Comparison of ENCODE assay signal across 8 cellular contexts in genomic region chr2:53422979-53423378, GRCh38.
A peak's percentile ranks its signal among the peaks of the same experiment; 100 is the strongest.
DNase-seq lines count a peak whose midpoint lies in the region; ATAC-seq and TF ChIP-seq lines count a peak whose summit lies in the region.

No MANE protein-coding gene starts in this region.

- H3K79me2 ChIP-seq in SU-DHL-6 (ENCODE audit: insufficient read depth, low read length): no peaks in the 10 kb centered on the region

- H2AFZ ChIP-seq in SU-DHL-6 (ENCODE audit: low read depth, low read length, severe bottlenecking): peak overlapping the region; percentile 25

- H3K27me3 Mint-ChIP-seq in activated CD4-positive, alpha-beta T cell treated with anti-CD3 and anti-CD28 coated beads, Interleukin-2, amount 10 ng/mL, durations not matched to agents 24 days and 14 days: no peaks in the 10 kb centered on the region
- H3K27me3 Mint-ChIP-seq in stimulated activated naive B cell treated with anti-CD40 and anti-IgM and Interleukin-4, amounts not matched to agents 10 μg/mL and 1 μg/mL and 100 μg/mL, for 72 hours: peaks cover 0 to 4% of the 10 kb centered on the region in 2 donors

- no peak overlapping the region for H3K4me3 ChIP-seq in SU-DHL-6 (ENCODE audit: insufficient read depth, low read length, poor library complexity, severe bottlenecking)
- H3K4me3 ChIP-seq in foreskin fibroblast (ENCODE audit: low read depth in 1 of 2, low read length in 2 of 2): no peak overlapping the region

- no peaks in the 10 kb centered on the region for H3K9me3 Mint-ChIP-seq in activated CD4-positive, alpha-beta T cell treated with anti-CD3 and anti-CD28 coated beads, Interleukin-2, amount 10 ng/mL, durations not matched to agents 24 days and 14 days
- H3K9me3 Mint-ChIP-seq in stimulated activated naive B cell treated with anti-CD40 and anti-IgM and Interleukin-4, amounts not matched to agents 10 μg/mL and 1 μg/mL and 100 μg/mL, for 72 hours: peaks cover 0 to 1% of the 10 kb centered on the region in 2 donors

- no peak overlapping the region for H3K27ac Mint-ChIP-seq in activated CD4-positive, alpha-beta T cell treated with anti-CD3 and anti-CD28 coated beads, Interleukin-2, amount 10 ng/mL, durations not matched to agents 24 days and 14 days
- H3K27ac Mint-ChIP-seq in stimulated activated naive B cell treated with anti-CD40 and anti-IgM and Interleukin-4, amounts not matched to agents 10 μg/mL and 1 μg/mL and 100 μg/mL, for 72 hours: no peak overlapping the region

- in situ Hi-C loops in KBM-7 (cut with MboI; ENCODE audit: low pct_unique_long_range_greater_than_20kb, low sequenced_read_pairs): no loop called here

- H3K27me3 ChIP-seq in SU-DHL-6 (ENCODE audit: low read length): no peaks in the 10 kb centered on the region

- TF ChIP-seq CTCF in SU-DHL-6 (IDR thresholded peaks at IDR 0.05; ENCODE audit: insufficient read depth, low read length, poor library complexity, severe bottlenecking) (peak; percentile 67), foreskin fibroblast (IDR thresholded peaks at IDR 0.05; ENCODE audit: low read depth, low read length) (peak; percentile 38)

- H3K9me2 ChIP-seq in SU-DHL-6 (replicated peaks; ENCODE audit: insufficient read depth, low read length): no peaks in the 10 kb centered on the region

- H4K20me1 ChIP-seq in SU-DHL-6 (ENCODE audit: low read depth, low read length): no peaks in the 10 kb centered on the region

- DNase-seq in activated CD4-positive, alpha-beta T cell treated with anti-CD3 and anti-CD28 coated beads, Interleukin-2, amount 10 ng/mL, durations not matched to agents 24 days and 14 days: peak; percentile 60
- no peak for DNase-seq in activated CD4-positive, alpha-beta T cell treated with anti-CD3 and anti-CD28 coated beads, Interleukin-2, amount 50 U/mL, for 4 hours
- DNase-seq in KBM-7 (peak; percentile 57), foreskin fibroblast (peak in 1 of 2 donors; percentile 44), NCI-H2196 (lab: John Stamatoyannopoulos, UW; ENCODE audit: unreplicated experiment) (no peak)
- no peak for DNase-seq in stimulated activated naive B cell treated with anti-CD40 and anti-IgM and Interleukin-4, amounts not matched to agents 10 μg/mL and 1 μg/mL and 100 μg/mL, for 72 hours

- intact Hi-C loops in activated CD4-positive, alpha-beta T cell treated with anti-CD3 and anti-CD28 coated beads, Interleukin-2, amount 10 ng/mL, durations not matched to agents 24 days and 14 days (cut with micrococcal nuclease): loop anchor here (10.0 kb wide), 1 partner anchor 322 kb away; no protein-coding TSS in a partner anchor

- no peak overlapping the region for H3K4me3 Mint-ChIP-seq in activated CD4-positive, alpha-beta T cell treated with anti-CD3 and anti-CD28 coated beads, Interleukin-2, amount 10 ng/mL, durations not matched to agents 24 days and 14 days
- H3K4me3 Mint-ChIP-seq in stimulated activated naive B cell treated with anti-CD40 and anti-IgM and Interleukin-4, amounts not matched to agents 10 μg/mL and 1 μg/mL and 100 μg/mL, for 72 hours: no peak overlapping the region

- no peaks in the 10 kb centered on the region for H3F3A ChIP-seq in SU-DHL-6 (ENCODE audit: insufficient read depth)

- no peak overlapping the region for H3K9ac ChIP-seq in SU-DHL-6 (ENCODE audit: low read length)

- peak; percentile 70 for ATAC-seq in GM21786 (IDR thresholded peaks at IDR 0.05; ENCODE audit: unreplicated experiment)
- peak; percentile 37 to 67 for ATAC-seq in stimulated activated naive B cell treated with anti-CD40 and anti-IgM and Interleukin-4, amounts not matched to agents 10 μg/mL and 1 μg/mL and 100 μg/mL, for 72 hours (replicated peaks)

- no peak overlapping the region for H3K4me2 ChIP-seq in SU-DHL-6 (ENCODE audit: low read depth, low read length, poor library complexity, severe bottlenecking)

- no peaks in the 10 kb centered on the region for H3K36me3 Mint-ChIP-seq in activated CD4-positive, alpha-beta T cell treated with anti-CD3 and anti-CD28 coated beads, Interleukin-2, amount 10 ng/mL, durations not matched to agents 24 days and 14 days (ENCODE audit: low read depth)
- H3K36me3 Mint-ChIP-seq in stimulated activated naive B cell treated with anti-CD40 and anti-IgM and Interleukin-4, amounts not matched to agents 10 μg/mL and 1 μg/mL and 100 μg/mL, for 72 hours: no peaks in the 10 kb centered on the region

- H3K4me1 Mint-ChIP-seq in activated CD4-positive, alpha-beta T cell treated with anti-CD3 and anti-CD28 coated beads, Interleukin-2, amount 10 ng/mL, durations not matched to agents 24 days and 14 days: no peaks in the 10 kb centered on the region
- H3K4me1 Mint-ChIP-seq in stimulated activated naive B cell treated with anti-CD40 and anti-IgM and Interleukin-4, amounts not matched to agents 10 μg/mL and 1 μg/mL and 100 μg/mL, for 72 hours: peaks cover 12% of the 10 kb centered on the region in 2 donors

- H3K27ac ChIP-seq in SU-DHL-6 (ENCODE audit: low read depth, low read length): no peak overlapping the region

- H3K36me3 ChIP-seq in SU-DHL-6 (ENCODE audit: low read length): no peaks in the 10 kb centered on the region

- no peaks in the 10 kb centered on the region for H3K9me3 ChIP-seq in SU-DHL-6 (ENCODE audit: insufficient read depth, low read length)

Comparison
In these comparisons a context has a peak if more than half of its experiments do, and no peak if none do; other contexts are left out.
1. DNase-seq: peak in activated CD4-positive, alpha-beta T cell treated with anti-CD3 and anti-CD28 coated beads, Interleukin-2, amount 10 ng/mL, durations not matched to agents 24 days and 14 days (single experiment) and KBM-7 (single experiment); none in activated CD4-positive, alpha-beta T cell treated with anti-CD3 and anti-CD28 coated beads, Interleukin-2, amount 50 U/mL, for 4 hours (0 of 2), stimulated activated naive B cell treated with anti-CD40 and anti-IgM and Interleukin-4, amounts not matched to agents 10 μg/mL and 1 μg/mL and 100 μg/mL, for 72 hours (single experiment) and NCI-H2196 (single experiment).